In genomic region chr7:139663608-139664177, GRCh38 we compare ENCODE assay signal across 12 cellular contexts.
"Had no signal": no experiment of that assay in that cellular context is flagged by ENCODE, and none has a peak within 500 bp of the region (broad histone marks: within the 10 kb centered on the region; RNA-seq: fewer than 3 reads in every experiment).

No MANE protein-coding gene starts in this region.

- H3K27ac ChIP-seq: gastroesophageal sphincter, tibial nerve, VCaP had no signal

- H3K36me3 Mint-ChIP-seq: activated CD4-positive, alpha-beta memory T cell treated with anti-CD3 and anti-CD28 coated beads for 36 hours had no signal

- H3K36me3 ChIP-seq: gastroesophageal sphincter, tibial nerve had no signal

- ATAC-seq: activated T-cell treated with anti-CD3 and anti-CD28 coated beads, Interleukin-2, amount 50 U/mL, for 72 hours; gastroesophageal sphincter; naive thymus-derived CD4-positive, alpha-beta T cell had no signal

- H3K27me3 Mint-ChIP-seq: activated CD4-positive, alpha-beta memory T cell treated with anti-CD3 and anti-CD28 coated beads for 36 hours; naive thymus-derived CD4-positive, alpha-beta T cell had no signal

- H3K27me3 ChIP-seq: gastroesophageal sphincter, tibial nerve had no signal

- H3K4me3 ChIP-seq: gastroesophageal sphincter, lung, tibial nerve had no signal

- DNase-seq: activated CD4-positive, alpha-beta memory T cell treated with anti-CD3 and anti-CD28 coated beads for 36 hours; activated naive CD4-positive, alpha-beta T cell; activated T-cell treated with anti-CD3 and anti-CD28 coated beads, Interleukin-2, amount 50 U/mL, for 72 hours; cortex of kidney; kidney glomerular epithelial cell; naive thymus-derived CD4-positive, alpha-beta T cell; stimulated activated CD4-positive, alpha-beta T cell treated with anti-CD3 and anti-CD28 coated beads, Interleukin-2, amount 100 ng/mL, for 48 hours; T1000 had no signal

- H3K4me3 Mint-ChIP-seq: activated CD4-positive, alpha-beta memory T cell treated with anti-CD3 and anti-CD28 coated beads for 36 hours; activated T-cell treated with anti-CD3 and anti-CD28 coated beads, Interleukin-2, amount 50 U/mL, for 72 hours had no signal

- H3K9me3 ChIP-seq: gastroesophageal sphincter, tibial nerve had no signal

- H3K27ac Mint-ChIP-seq: activated CD4-positive, alpha-beta memory T cell treated with anti-CD3 and anti-CD28 coated beads for 36 hours; activated T-cell treated with anti-CD3 and anti-CD28 coated beads, Interleukin-2, amount 50 U/mL, for 72 hours had no signal

- H3K9me3 Mint-ChIP-seq: activated CD4-positive, alpha-beta memory T cell treated with anti-CD3 and anti-CD28 coated beads for 36 hours; activated T-cell treated with anti-CD3 and anti-CD28 coated beads, Interleukin-2, amount 50 U/mL, for 72 hours had no signal
